ENCODE assay signal across 8 cellular contexts in genomic region chr16:30067584-30067916, GRCh38. TPM values are rescaled to one million over a fixed set of nuclear protein-coding genes. Genes with fewer than 3 reads are reported as not detected.
DNase-seq lines count a peak whose midpoint lies in the region; ATAC-seq and TF ChIP-seq lines count a peak whose summit lies in the region.

No MANE protein-coding gene starts in this region.

- peaks cover 7 to 27% of the 10 kb centered on the region in 2 donors for H3K4me1 ChIP-seq in esophagus (ENCODE audit: control insufficient read depth in 2 of 2, insufficient read depth in 2 of 2, low read length in 1 of 2)
- H3K4me1 ChIP-seq in sigmoid colon, result peaks cover 0 to 62% (median 58%) of the 10 kb centered on the region in 4 donors

- 42 to 55% methylated on average over 6 of the region's 6 CpGs for WGBS in esophagus, 2 donors
- WGBS in sigmoid colon, 2 donors, result 53 to 80% methylated on average over 6 of the region's 6 CpGs

- peaks cover 38% of the 10 kb centered on the region for H3K36me3 Mint-ChIP-seq in T-cell

- no peaks in the 10 kb centered on the region for H3K9me3 ChIP-seq in esophagus (ENCODE audit: control insufficient read depth in 2 of 2, insufficient read depth in 1 of 2, low read depth in 1 of 2, low read length in 1 of 2)
- no peaks in the 10 kb centered on the region for H3K9me3 ChIP-seq in sigmoid colon

- CTCF ChIA-PET in T-cell (lab: Charles Lee), result interaction anchor here (0.6 to 0.7 kb wide), 2 partner anchors 14 to 278 kb away, joined by 4 to 9 read pairs; a partner anchor contains a TSS

- POLR2A ChIA-PET in T-cell (lab: Charles Lee), result no interaction called here

- H3K9me3 Mint-ChIP-seq in T-cell, result no peaks in the 10 kb centered on the region

- H3K27me3 ChIP-seq in esophagus (ENCODE audit: control insufficient read depth in 1 of 2, insufficient read depth in 2 of 2, low read length in 2 of 2) (no peaks in the 10 kb centered on the region), sigmoid colon (no peaks in the 10 kb centered on the region)

- peaks cover 31 to 47% of the 10 kb centered on the region in 2 donors for H3K36me3 ChIP-seq in esophagus (ENCODE audit: control insufficient read depth in 2 of 2, insufficient read depth in 2 of 2, low read length in 1 of 2)
- H3K36me3 ChIP-seq in sigmoid colon, result peaks cover 47 to 55% (median 50%) of the 10 kb centered on the region in 4 donors

- DNase-seq in GM12865 (ENCODE audit: low read depth) (no peak), T-cell (no peak), sigmoid colon (no peak), A172 (ENCODE audit: low spot score) (no peak), putamen (ENCODE audit: low spot score) (no peak), NCI-H446 (lab: John Stamatoyannopoulos, UW) (no peak)
- DNase-seq in stimulated activated naive CD4-positive, alpha-beta T cell (lab: John Stamatoyannopoulos, UW), result no peak

- intact Hi-C loops in sigmoid colon (cut with DNase I), result loop anchor here (5.0 kb wide), 1 partner anchor 255 kb away; the partner anchor contains the start of gene PRRT2

- peak overlapping the region; percentile 94 to 99 (median 98) for H3K4me3 Mint-ChIP-seq in T-cell

- peaks cover 30 to 44% (median 42%) of the 10 kb centered on the region in 3 donors for H3K4me1 Mint-ChIP-seq in T-cell

- H3K4me3 ChIP-seq in GM12865 (ENCODE audit: low read depth, low read length) (peak overlapping the region; percentile 94), esophagus (ENCODE audit: low read depth in 1 of 2, low read length in 2 of 2) (peak overlapping the region; percentile 92 to 100), sigmoid colon (peak overlapping the region; percentile 73 to 98 (median 82))

- TF ChIP-seq POLR2A in sigmoid colon (IDR thresholded peaks at IDR 0.05), result no peak

- peak overlapping the region; percentile 7 to 98 for H3K27ac ChIP-seq in esophagus (ENCODE audit: low read depth in 2 of 2, low read length in 1 of 2)
- H3K27ac ChIP-seq in sigmoid colon, result peak overlapping the region; percentile 96 to 100 (median 98)

- H3K27ac Mint-ChIP-seq in T-cell, result peak overlapping the region; percentile 71 to 98

- TF ChIP-seq CTCF in GM12865 (IDR thresholded peaks at IDR 0.05; ENCODE audit: insufficient read depth, low read depth, low read length, missing control alignments), result no peak
- no peak for TF ChIP-seq CTCF in sigmoid colon (IDR thresholded peaks at IDR 0.05)

- no peak for ATAC-seq in T-cell (replicated peaks in 1 of 4)

- no peaks in the 10 kb centered on the region for H3K27me3 Mint-ChIP-seq in T-cell

- TF ChIP-seq EP300 in sigmoid colon (IDR thresholded peaks at IDR 0.05), result no peak

RNA-seq across cellular contexts. Expression of gene ALDOA, which starts 2.0 kb away (rescaled TPM):
- total RNA-seq in T-cell, result 100 to 1,000 TPM; 367 to 715 (median 567) TPM
- 1,000 to 10,000 TPM; 1,266 to 1,398 TPM for polyA plus RNA-seq in esophagus
- 1,000 to 10,000 TPM in 1 of 4 donors, 100 to 1,000 TPM in 3; 905 to 1,010 (median 960) TPM for total RNA-seq in sigmoid colon
- 1,000 to 10,000 TPM; 1,265 to 1,667 (median 1,498) TPM for polyA plus RNA-seq in sigmoid colon
- 1,380 and 1,410 TPM in 2 replicates for total RNA-seq in A172 (2014; rRNA removed; shearing (Covaris generic))

RNA-seq across cellular contexts. Expression of gene PPP4C, which starts 8.2 kb away (rescaled TPM):
- total RNA-seq in T-cell (100 to 1,000 TPM in 2 of 5 donors, 10 to 100 TPM in 3; 71.2 to 110 (median 97.9) TPM), sigmoid colon (10 to 100 TPM; 39.2 to 45.6 (median 43.6) TPM)
- polyA plus RNA-seq in esophagus (100 to 1,000 TPM; 113 TPM), sigmoid colon (100 to 1,000 TPM; 118 to 155 (median 146) TPM)
- 185 and 215 TPM in 2 replicates for total RNA-seq in A172 (2014; rRNA removed; shearing (Covaris generic))

RNA-seq across cellular contexts. Expression of gene TBX6, which starts 24.2 kb away (rescaled TPM):
- total RNA-seq in T-cell, result 1 to 10 TPM; 1.4 to 2.0 (median 1.5) TPM
- polyA plus RNA-seq in esophagus, result 10 to 100 TPM in 1 of 2 donors, 1 to 10 TPM in 1; 6.2 to 15.8 TPM
- 1 to 10 TPM in 3 of 4 donors, under 1 TPM in 1; 0.54 to 1.7 (median 1.1) TPM for total RNA-seq in sigmoid colon
- 1 to 10 TPM in 1 of 3 donors, under 1 TPM in 2; 0.23 to 1.1 (median 0.60) TPM for polyA plus RNA-seq in sigmoid colon
- not detected in 2 replicates for total RNA-seq in A172 (2014; rRNA removed; shearing (Covaris generic))

RNA-seq across cellular contexts. Expression of gene YPEL3, which starts 28.5 kb away (rescaled TPM):
- total RNA-seq in T-cell, result 100 to 1,000 TPM; 105 to 277 (median 226) TPM
- polyA plus RNA-seq in esophagus, result 100 to 1,000 TPM in 1 of 2 donors, 10 to 100 TPM in 1; 73.6 to 183 TPM
- 100 to 1,000 TPM in 2 of 4 donors, 10 to 100 TPM in 2; 82.1 to 110 (median 103) TPM for total RNA-seq in sigmoid colon
- 100 to 1,000 TPM in 2 of 3 donors, 10 to 100 TPM in 1; 57.6 to 126 (median 107) TPM for polyA plus RNA-seq in sigmoid colon
- 2.9 and 7.5 TPM in 2 replicates for total RNA-seq in A172 (2014; rRNA removed; shearing (Covaris generic))

RNA-seq across cellular contexts. Expression of gene TLCD3B, which starts 36.5 kb away (rescaled TPM):
- total RNA-seq in T-cell (under 1 TPM in 3 of 5 donors, not detected in 2; 0.25 to 0.32 (median 0.25) TPM), sigmoid colon (not detected)
- polyA plus RNA-seq in esophagus (under 1 TPM; 0.04 to 0.16 TPM), sigmoid colon (under 1 TPM in 1 of 3 donors, not detected in 2; 0.54 TPM)
- total RNA-seq in A172 (2014; rRNA removed; shearing (Covaris generic)), result 0.38 and 1.1 TPM in 2 replicates
